In the genomic region with DNA sequence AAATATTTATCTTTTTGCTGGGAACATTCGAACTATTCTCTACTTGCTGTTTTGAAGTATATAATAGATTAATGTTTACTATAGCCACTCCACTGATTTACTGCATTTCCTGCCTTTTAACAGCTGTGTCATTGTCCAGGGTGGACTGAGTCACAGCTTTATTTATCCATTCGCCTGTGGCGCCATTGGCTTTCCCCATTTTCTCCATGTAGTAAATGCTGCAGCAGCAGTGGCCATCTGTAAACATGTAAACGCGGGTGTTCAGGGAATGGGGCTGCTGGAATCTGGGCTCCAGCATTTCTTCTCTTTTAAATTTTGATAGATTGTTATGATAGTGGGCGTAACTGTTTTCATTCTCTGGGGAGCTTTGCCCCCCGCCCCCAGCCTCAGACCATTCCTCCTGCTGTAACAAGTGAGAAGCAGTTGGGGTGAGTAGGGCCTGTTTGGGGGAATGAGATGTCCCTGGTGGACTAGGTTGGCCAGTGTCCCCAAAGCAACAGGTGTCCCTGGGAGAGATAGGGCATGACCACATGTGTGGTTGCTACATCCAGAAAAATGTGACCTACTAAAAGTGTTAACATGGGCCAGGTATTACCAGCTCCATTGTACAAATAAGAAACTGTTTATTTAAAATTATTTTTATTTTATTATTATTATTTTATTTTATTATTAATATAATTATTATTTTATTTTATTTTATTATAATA, we compare ENCODE assay signal across 14 cellular contexts. TPM values are rescaled to one million over a fixed set of nuclear protein-coding genes. Genes with fewer than 3 reads are reported as not detected.
DNase-seq lines count a peak whose midpoint lies in the region; ATAC-seq and TF ChIP-seq lines count a peak whose summit lies in the region.
"Had no signal": no experiment of that assay in that cellular context is flagged by ENCODE, and none has a peak within 500 bp of the region (broad histone marks: within the 10 kb centered on the region; RNA-seq: fewer than 3 reads in every experiment).

No MANE protein-coding gene starts in this region.

- TF ChIP-seq CTCF in Panc1 (IDR thresholded peaks at IDR 0.05) (no peak), GM23338 (conservative IDR thresholded peaks at IDR 0.05; ENCODE audit: low read depth in 2 of 2) (no peak)

- H3K4me2 ChIP-seq in GM23338: no peak overlapping the region

- H3K4me1 Mint-ChIP-seq in immature natural killer cell (peaks cover 80 to 95% of the 10 kb centered on the region in 2 donors), GM23338 (no peaks in the 10 kb centered on the region; the same call in 2 of the 3 replicates)

- peak overlapping the region in 4 of 5 donors; percentile 8 to 46 (median 20) for H3K4me3 Mint-ChIP-seq in immature natural killer cell
- H3K4me3 Mint-ChIP-seq in GM23338: no peak overlapping the region
- H3K4me3 Mint-ChIP-seq: activated naive CD8-positive, alpha-beta T cell treated with anti-CD3 and anti-CD28 coated beads, Interleukin-2, amount 10 ng/mL, durations not matched to agents 7 days and 5 days; CD8-positive, alpha-beta T cell had no signal

- peaks cover 15 to 32% (median 19%) of the 10 kb centered on the region in 3 donors for H3K27me3 Mint-ChIP-seq in immature natural killer cell (ENCODE audit: low read depth in 3 of 3)
- peaks cover 8% of the 10 kb centered on the region for H3K27me3 Mint-ChIP-seq in GM23338 (ENCODE audit: insufficient read depth, low read depth, poor library complexity)
- H3K27me3 Mint-ChIP-seq: activated naive CD8-positive, alpha-beta T cell treated with anti-CD3 and anti-CD28 coated beads, Interleukin-2, amount 10 ng/mL, durations not matched to agents 7 days and 5 days had no signal

- H3K9me3 Mint-ChIP-seq in immature natural killer cell (no peaks in the 10 kb centered on the region), GM23338 (no peaks in the 10 kb centered on the region)
- H3K9me3 Mint-ChIP-seq: activated naive CD8-positive, alpha-beta T cell treated with anti-CD3 and anti-CD28 coated beads, Interleukin-2, amount 10 ng/mL, durations not matched to agents 7 days and 5 days; CD8-positive, alpha-beta T cell had no signal

- H3K36me3 ChIP-seq in Panc1 (ENCODE audit: control insufficient read depth, insufficient read depth, low read length): no peaks in the 10 kb centered on the region
- no peaks in the 10 kb centered on the region for H3K36me3 ChIP-seq in GM23338 (ENCODE audit: insufficient read depth)
- H3K36me3 ChIP-seq: Peyer's patch had no signal

- intact Hi-C loops in Panc1 (cut with micrococcal nuclease; ENCODE audit: unreplicated experiment): no loop called here

- peak; percentile 73 for DNase-seq in A172 (ENCODE audit: low spot score)
- DNase-seq in DMS153 treated with DMSO at 0.1 percent for 48 hours (lab: John Stamatoyannopoulos, UW; ENCODE audit: unreplicated experiment): peak; percentile 42
- no peak for DNase-seq in Panc1 (ENCODE audit: low read depth, low spot score)
- no peak for DNase-seq in immature natural killer cell
- no peak for DNase-seq in GM23338 (ENCODE audit: low spot score)
- DNase-seq in activated CD4-positive, CD25-positive, alpha-beta regulatory T cell treated with anti-CD3 and anti-CD28 coated beads, Interleukin-2, amount 50 U/mL, for 72 hours: no peak
- DNase-seq in COR-L47 (lab: John Stamatoyannopoulos, UW): no peak
- DNase-seq: activated naive CD8-positive, alpha-beta T cell treated with anti-CD3 and anti-CD28 coated beads, Interleukin-2, amount 10 ng/mL, durations not matched to agents 7 days and 5 days; CD8-positive, alpha-beta T cell; stimulated activated CD4-positive, alpha-beta T cell treated with anti-CD3 and anti-CD28 coated beads, Interleukin-4, amount 100 ng/mL, for 24 hours; testis had no signal

- no peaks in the 10 kb centered on the region for H3K36me3 Mint-ChIP-seq in immature natural killer cell
- no peaks in the 10 kb centered on the region for H3K36me3 Mint-ChIP-seq in GM23338 (ENCODE audit: low read depth)
- H3K36me3 Mint-ChIP-seq: CD8-positive, alpha-beta T cell had no signal

- POLR2A ChIA-PET in Panc1 (lab: Charles Lee): no interaction called here

- no peaks in the 10 kb centered on the region for H3K9me3 ChIP-seq in Panc1 (ENCODE audit: control insufficient read depth, insufficient read depth, low read depth, low read length)
- H3K9me3 ChIP-seq: Peyer's patch, testis had no signal

- in situ Hi-C loops in Panc1 (cut with HindIII; ENCODE audit: low pct_unique_long_range_greater_than_20kb, low sequenced_read_pairs): no loop called here

- H3K27ac Mint-ChIP-seq in immature natural killer cell (peak overlapping the region; percentile 30 to 94 (median 72)), GM23338 (no peak overlapping the region)
- H3K27ac Mint-ChIP-seq: activated naive CD8-positive, alpha-beta T cell treated with anti-CD3 and anti-CD28 coated beads, Interleukin-2, amount 10 ng/mL, durations not matched to agents 7 days and 5 days; CD8-positive, alpha-beta T cell had no signal

- H3K27ac ChIP-seq in Panc1 (ENCODE audit: low read length) (0 out of 2 replicates have a peak overlapping the region, but pooled peaks have one; percentile 51), GM23338 (ENCODE audit: low read depth) (no peak overlapping the region)
- H3K27ac ChIP-seq: testis had no signal

- no peaks in the 10 kb centered on the region for H3F3A ChIP-seq in GM23338 (replicated peaks; ENCODE audit: low read depth)

- H3K4me1 ChIP-seq in Panc1 (ENCODE audit: control insufficient read depth, insufficient read depth, low read length) (no peaks in the 10 kb centered on the region), GM23338 (ENCODE audit: insufficient read depth) (no peaks in the 10 kb centered on the region)

- no peak overlapping the region for H3K4me3 ChIP-seq in Panc1 (ENCODE audit: low read depth in 2 of 2, low read length in 2 of 2)
- H3K4me3 ChIP-seq in GM23338: no peak overlapping the region
- H3K4me3 ChIP-seq: Peyer's patch, testis had no signal

- H3K9me2 ChIP-seq in GM23338 (ENCODE audit: insufficient read depth): no peaks in the 10 kb centered on the region

- no TSS peak for BruUV-seq in Panc1 (replicated peaks; lab: Mats Ljungman, UMichigan)

- peak; percentile 77 for ATAC-seq in Panc1
- ATAC-seq in HG03095 (IDR thresholded peaks at IDR 0.05; ENCODE audit: unreplicated experiment): no peak
- no peak for ATAC-seq in GM23338

- no peaks in the 10 kb centered on the region for H3K27me3 ChIP-seq in Panc1 (ENCODE audit: control insufficient read depth, insufficient read depth, low read length)
- H3K27me3 ChIP-seq in GM23338 (ENCODE audit: insufficient read depth): no peaks in the 10 kb centered on the region
- H3K27me3 ChIP-seq: Peyer's patch, testis had no signal

- H2AFZ ChIP-seq in GM23338: no peak overlapping the region

- no peaks in the 10 kb centered on the region for H4K20me1 ChIP-seq in GM23338 (replicated peaks; ENCODE audit: insufficient read depth)

- no peaks in the 10 kb centered on the region for H3K79me2 ChIP-seq in GM23338 (replicated peaks; ENCODE audit: insufficient read depth)

- CTCF ChIA-PET in Panc1 (lab: Charles Lee): no interaction called here

TF ChIP-seq in GM23338, 12 proteins besides CTCF, POLR2A, EP300 and RAD21:
- TF ChIP-seq EZH2phosphoT487 (IDR thresholded peaks at IDR 0.05; ENCODE audit: unreplicated experiment) (no peak), EZH2 (IDR thresholded peaks at IDR 0.05; ENCODE audit: low read depth, unreplicated experiment) (no peak)
TF ChIP-seq in GM23338: peak in this region for 0.

RNA-seq across cellular contexts. Expression of a gene that starts 32.9 kb away (rescaled TPM):
- total RNA-seq in A172 (2014; rRNA removed; shearing (Covaris generic)): 0.33 and 2.6 TPM in 2 replicates
- 10.9 TPM for total RNA-seq in Panc1 (2021; ENCODE audit: unreplicated experiment)
- 11.1 TPM for polyA plus RNA-seq in Panc1 (2012; ENCODE audit: insufficient read length)
- polyA plus RNA-seq in immature natural killer cell (100 to 1,000 TPM in 1 of 3 donors, 10 to 100 TPM in 2; 38.8 to 131 (median 60.1) TPM), GM23338 (2016; fragmentation: Nextera tagmentation; extraction: Ambion mirVana) (0.63 and 1.5 TPM in 2 replicates)
- 0.78 and 0.97 TPM in 2 replicates for total RNA-seq in GM23338 (2014; rRNA removed; shearing (Covaris generic))
- polyA plus RNA-seq: neural cell had no signal

Comparison
In these comparisons a context has a peak if more than half of its experiments do, and no peak if none do; other contexts are left out.
1. DNase-seq: peak in A172 (single experiment) and DMS153 treated with DMSO at 0.1 percent for 48 hours (single experiment); none in Panc1 (single experiment), immature natural killer cell (0 of 3), GM23338 (single experiment), activated CD4-positive, CD25-positive, alpha-beta regulatory T cell treated with anti-CD3 and anti-CD28 coated beads, Interleukin-2, amount 50 U/mL, for 72 hours (single experiment) and COR-L47 (single experiment).